In the genomic region with DNA sequence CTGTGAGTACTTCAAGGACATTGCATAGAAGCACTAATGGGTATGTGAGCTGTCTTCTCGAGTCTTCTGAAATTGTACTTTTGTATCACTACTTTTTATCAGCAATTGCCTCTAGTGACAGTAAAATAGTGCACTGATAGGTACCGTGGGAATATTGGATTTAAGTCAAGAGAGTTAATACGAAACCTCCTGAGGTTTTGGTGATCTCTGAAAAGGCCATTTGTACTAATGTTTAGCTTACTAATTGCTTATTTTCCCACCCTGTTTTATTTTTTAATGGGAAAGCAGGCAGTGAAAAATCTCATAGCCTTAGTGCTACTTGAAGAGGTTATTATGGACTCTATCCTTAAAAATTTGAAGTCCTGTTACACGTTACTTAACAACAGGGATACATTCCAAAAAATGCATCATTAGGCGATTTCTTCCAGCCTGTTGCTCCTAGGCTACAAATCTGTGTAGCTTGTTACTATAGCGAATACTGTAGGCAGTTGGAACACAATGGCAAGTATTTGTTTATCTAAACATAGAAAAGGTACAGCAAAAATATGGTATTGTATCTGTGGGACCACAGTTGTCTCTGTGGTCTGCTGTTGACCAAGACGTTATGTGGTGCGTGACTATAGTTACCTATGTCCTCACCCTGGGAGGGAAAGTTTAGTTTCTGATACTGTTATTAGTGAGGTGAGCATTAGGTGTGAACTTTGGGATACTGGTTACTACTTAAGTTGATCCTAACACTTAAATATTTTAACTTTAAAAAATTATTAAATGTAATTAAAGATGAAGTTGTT, we compare ENCODE assay signal across 1 cellular context.
A peak's percentile ranks its signal among the peaks of the same experiment; 100 is the strongest.
TF ChIP-seq lines count a peak whose summit lies in the region.

No MANE protein-coding gene starts in this region.

TF ChIP-seq in GM12878, 131 proteins besides CTCF, POLR2A, EP300 and RAD21 (continued from another document):
- TF ChIP-seq, protein P1, sequence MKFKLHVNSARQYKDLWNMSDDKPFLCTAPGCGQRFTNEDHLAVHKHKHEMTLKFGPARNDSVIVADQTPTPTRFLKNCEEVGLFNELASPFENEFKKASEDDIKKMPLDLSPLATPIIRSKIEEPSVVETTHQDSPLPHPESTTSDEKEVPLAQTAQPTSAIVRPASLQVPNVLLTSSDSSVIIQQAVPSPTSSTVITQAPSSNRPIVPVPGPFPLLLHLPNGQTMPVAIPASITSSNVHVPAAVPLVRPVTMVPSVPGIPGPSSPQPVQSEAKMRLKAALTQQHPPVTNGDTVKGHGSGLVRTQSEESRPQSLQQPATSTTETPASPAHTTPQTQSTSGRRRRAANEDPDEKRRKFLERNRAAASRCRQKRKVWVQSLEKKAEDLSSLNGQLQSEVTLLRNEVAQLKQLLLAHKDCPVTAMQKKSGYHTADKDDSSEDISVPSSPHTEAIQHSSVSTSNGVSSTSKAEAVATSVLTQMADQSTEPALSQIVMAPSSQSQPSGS (IDR thresholded peaks at IDR 0.05; ENCODE audit: low read length), result peak; percentile 66
- TF ChIP-seq KLF5 (IDR thresholded peaks at IDR 0.05; ENCODE audit: partially characterized antibody) (no peak), RB1 (IDR thresholded peaks at IDR 0.05; ENCODE audit: borderline replicate concordance) (no peak; the same call in 1 of the 2 replicates), ZBED1 (IDR thresholded peaks at IDR 0.05; ENCODE audit: borderline replicate concordance) (no peak; the same call in 1 of the 2 replicates), SMAD1 (IDR thresholded peaks at IDR 0.05; ENCODE audit: low read depth, partially characterized antibody) (peak; percentile 89), MEF2B (IDR thresholded peaks at IDR 0.05; ENCODE audit: partially characterized antibody, poor library complexity, severe bottlenecking) (peak; percentile 92), IKZF2 (IDR thresholded peaks at IDR 0.05) (peak; percentile 73 to 77), CREM (IDR thresholded peaks at IDR 0.05; ENCODE audit: low read depth) (peak; percentile 37; the same call in 1 of the 2 replicates), CBFB (IDR thresholded peaks at IDR 0.05; ENCODE audit: low read depth) (0 out of 2 replicates have a peak, but pooled peaks have one; percentile 51), NR2F1 (conservative IDR thresholded peaks at IDR 0.05) (no peak), RUNX3 (IDR thresholded peaks at IDR 0.05; ENCODE audit: low read length) (peak; percentile 93), ZZZ3 (IDR thresholded peaks at IDR 0.05; ENCODE audit: control insufficient read depth, insufficient read length, low read depth) (no peak), ASH2L (IDR thresholded peaks at IDR 0.05; ENCODE audit: borderline replicate concordance, low read depth) (no peak), BHLHE40 (IDR thresholded peaks at IDR 0.05; ENCODE audit: borderline replicate concordance in 1 of 2, low read depth in 2 of 2, low read length in 1 of 2) (peak in 1 of 2 experiments; percentile 27; a peak in 1 of 4 replicates), BACH1 (IDR thresholded peaks at IDR 0.05; ENCODE audit: borderline replicate concordance) (no peak), CBX5 (IDR thresholded peaks at IDR 0.05; ENCODE audit: low read depth) (0 out of 2 replicates have a peak, but pooled peaks have one; percentile 15), MEF2A (IDR thresholded peaks at IDR 0.05; ENCODE audit: insufficient read depth, low read depth, low read length) (peak; percentile 67; the same call in 1 of the 2 replicates), CREB1 (IDR thresholded peaks at IDR 0.05; ENCODE audit: low read depth) (0 out of 2 replicates have a peak, but pooled peaks have one; percentile 17), BRCA1 (IDR thresholded peaks at IDR 0.05; ENCODE audit: low read depth, low read length) (no peak), IKZF1 (conservative IDR thresholded peaks at IDR 0.05) (peak; percentile 58; the same call in 1 of the 2 replicates), RELA (IDR thresholded peaks at IDR 0.05; ENCODE audit: borderline replicate concordance, partially characterized antibody) (no peak), BCL11A (IDR thresholded peaks at IDR 0.05; ENCODE audit: low read depth, low read length) (peak; percentile 75), GATAD2B (conservative IDR thresholded peaks at IDR 0.05; ENCODE audit: low read depth) (peak; percentile 82), MTA2 (IDR thresholded peaks at IDR 0.05; ENCODE audit: low read depth) (peak; percentile 94), SREBF1 (IDR thresholded peaks at IDR 0.05; ENCODE audit: low read length) (no peak), SMC3 (IDR thresholded peaks at IDR 0.05; ENCODE audit: borderline replicate concordance, low read length) (no peak), NFIC (IDR thresholded peaks at IDR 0.05; ENCODE audit: low read depth, low read length) (peak; percentile 84), SRF (IDR thresholded peaks at IDR 0.05; ENCODE audit: low read depth in 2 of 2, low read length in 2 of 2) (no peak)
- TF ChIP-seq, protein P2, sequence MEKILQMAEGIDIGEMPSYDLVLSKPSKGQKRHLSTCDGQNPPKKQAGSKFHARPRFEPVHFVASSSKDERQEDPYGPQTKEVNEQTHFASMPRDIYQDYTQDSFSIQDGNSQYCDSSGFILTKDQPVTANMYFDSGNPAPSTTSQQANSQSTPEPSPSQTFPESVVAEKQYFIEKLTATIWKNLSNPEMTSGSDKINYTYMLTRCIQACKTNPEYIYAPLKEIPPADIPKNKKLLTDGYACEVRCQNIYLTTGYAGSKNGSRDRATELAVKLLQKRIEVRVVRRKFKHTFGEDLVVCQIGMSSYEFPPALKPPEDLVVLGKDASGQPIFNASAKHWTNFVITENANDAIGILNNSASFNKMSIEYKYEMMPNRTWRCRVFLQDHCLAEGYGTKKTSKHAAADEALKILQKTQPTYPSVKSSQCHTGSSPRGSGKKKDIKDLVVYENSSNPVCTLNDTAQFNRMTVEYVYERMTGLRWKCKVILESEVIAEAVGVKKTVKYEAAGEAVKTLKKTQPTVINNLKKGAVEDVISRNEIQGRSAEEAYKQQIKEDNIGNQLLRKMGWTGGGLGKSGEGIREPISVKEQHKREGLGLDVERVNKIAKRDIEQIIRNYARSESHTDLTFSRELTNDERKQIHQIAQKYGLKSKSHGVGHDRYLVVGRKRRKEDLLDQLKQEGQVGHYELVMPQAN (conservative IDR thresholded peaks at IDR 0.05), result no peak
- TF ChIP-seq, protein P3, sequence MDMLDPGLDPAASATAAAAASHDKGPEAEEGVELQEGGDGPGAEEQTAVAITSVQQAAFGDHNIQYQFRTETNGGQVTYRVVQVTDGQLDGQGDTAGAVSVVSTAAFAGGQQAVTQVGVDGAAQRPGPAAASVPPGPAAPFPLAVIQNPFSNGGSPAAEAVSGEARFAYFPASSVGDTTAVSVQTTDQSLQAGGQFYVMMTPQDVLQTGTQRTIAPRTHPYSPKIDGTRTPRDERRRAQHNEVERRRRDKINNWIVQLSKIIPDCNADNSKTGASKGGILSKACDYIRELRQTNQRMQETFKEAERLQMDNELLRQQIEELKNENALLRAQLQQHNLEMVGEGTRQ (IDR thresholded peaks at IDR 0.05; ENCODE audit: borderline replicate concordance, low read depth, low read length), result no peak
- TF ChIP-seq, protein P4, sequence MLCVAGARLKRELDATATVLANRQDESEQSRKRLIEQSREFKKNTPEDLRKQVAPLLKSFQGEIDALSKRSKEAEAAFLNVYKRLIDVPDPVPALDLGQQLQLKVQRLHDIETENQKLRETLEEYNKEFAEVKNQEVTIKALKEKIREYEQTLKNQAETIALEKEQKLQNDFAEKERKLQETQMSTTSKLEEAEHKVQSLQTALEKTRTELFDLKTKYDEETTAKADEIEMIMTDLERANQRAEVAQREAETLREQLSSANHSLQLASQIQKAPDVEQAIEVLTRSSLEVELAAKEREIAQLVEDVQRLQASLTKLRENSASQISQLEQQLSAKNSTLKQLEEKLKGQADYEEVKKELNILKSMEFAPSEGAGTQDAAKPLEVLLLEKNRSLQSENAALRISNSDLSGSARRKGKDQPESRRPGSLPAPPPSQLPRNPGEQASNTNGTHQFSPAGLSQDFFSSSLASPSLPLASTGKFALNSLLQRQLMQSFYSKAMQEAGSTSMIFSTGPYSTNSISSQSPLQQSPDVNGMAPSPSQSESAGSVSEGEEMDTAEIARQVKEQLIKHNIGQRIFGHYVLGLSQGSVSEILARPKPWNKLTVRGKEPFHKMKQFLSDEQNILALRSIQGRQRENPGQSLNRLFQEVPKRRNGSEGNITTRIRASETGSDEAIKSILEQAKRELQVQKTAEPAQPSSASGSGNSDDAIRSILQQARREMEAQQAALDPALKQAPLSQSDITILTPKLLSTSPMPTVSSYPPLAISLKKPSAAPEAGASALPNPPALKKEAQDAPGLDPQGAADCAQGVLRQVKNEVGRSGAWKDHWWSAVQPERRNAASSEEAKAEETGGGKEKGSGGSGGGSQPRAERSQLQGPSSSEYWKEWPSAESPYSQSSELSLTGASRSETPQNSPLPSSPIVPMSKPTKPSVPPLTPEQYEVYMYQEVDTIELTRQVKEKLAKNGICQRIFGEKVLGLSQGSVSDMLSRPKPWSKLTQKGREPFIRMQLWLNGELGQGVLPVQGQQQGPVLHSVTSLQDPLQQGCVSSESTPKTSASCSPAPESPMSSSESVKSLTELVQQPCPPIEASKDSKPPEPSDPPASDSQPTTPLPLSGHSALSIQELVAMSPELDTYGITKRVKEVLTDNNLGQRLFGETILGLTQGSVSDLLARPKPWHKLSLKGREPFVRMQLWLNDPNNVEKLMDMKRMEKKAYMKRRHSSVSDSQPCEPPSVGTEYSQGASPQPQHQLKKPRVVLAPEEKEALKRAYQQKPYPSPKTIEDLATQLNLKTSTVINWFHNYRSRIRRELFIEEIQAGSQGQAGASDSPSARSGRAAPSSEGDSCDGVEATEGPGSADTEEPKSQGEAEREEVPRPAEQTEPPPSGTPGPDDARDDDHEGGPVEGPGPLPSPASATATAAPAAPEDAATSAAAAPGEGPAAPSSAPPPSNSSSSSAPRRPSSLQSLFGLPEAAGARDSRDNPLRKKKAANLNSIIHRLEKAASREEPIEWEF (IDR thresholded peaks at IDR 0.05; ENCODE audit: insufficient replicate concordance, low read depth, low read length), result peak; percentile 75
- TF ChIP-seq, protein P5, sequence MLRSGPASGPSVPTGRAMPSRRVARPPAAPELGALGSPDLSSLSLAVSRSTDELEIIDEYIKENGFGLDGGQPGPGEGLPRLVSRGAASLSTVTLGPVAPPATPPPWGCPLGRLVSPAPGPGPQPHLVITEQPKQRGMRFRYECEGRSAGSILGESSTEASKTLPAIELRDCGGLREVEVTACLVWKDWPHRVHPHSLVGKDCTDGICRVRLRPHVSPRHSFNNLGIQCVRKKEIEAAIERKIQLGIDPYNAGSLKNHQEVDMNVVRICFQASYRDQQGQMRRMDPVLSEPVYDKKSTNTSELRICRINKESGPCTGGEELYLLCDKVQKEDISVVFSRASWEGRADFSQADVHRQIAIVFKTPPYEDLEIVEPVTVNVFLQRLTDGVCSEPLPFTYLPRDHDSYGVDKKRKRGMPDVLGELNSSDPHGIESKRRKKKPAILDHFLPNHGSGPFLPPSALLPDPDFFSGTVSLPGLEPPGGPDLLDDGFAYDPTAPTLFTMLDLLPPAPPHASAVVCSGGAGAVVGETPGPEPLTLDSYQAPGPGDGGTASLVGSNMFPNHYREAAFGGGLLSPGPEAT (IDR thresholded peaks at IDR 0.05; ENCODE audit: low read depth), result 0 out of 2 replicates have a peak, but pooled peaks have one; percentile 34
